Comparison of ENCODE assay signal across 1 cellular context in the genomic region with DNA sequence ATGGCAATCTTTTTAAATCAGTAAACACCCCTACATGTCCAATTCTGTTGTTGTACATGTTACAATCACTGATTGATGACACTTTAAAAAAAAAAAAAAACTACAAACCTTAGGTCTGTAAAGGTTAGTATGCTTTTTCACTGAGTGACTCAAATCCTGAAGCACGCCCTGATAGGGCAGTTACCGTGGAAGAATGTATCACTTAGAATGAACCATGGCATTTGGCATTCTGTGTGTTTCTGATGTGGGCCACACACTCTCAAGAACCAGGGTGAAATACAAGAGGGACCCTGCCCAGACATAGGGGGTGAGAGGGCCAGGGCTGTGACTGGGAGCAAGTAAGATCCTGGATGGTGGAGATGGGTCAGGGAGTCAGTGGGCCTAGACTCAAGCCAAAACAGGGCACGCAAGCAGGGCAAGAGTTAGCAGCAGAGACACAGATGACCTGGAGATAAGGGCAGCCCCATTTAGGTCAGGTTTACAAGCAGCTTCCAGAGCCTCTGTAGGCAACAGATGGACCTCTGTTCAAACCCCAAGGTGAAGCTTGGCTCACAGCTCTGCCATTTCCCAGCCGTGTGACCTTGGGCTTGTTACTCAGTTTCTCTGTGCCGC.
TF ChIP-seq lines count a peak whose summit lies in the region.

No MANE protein-coding gene starts in this region.

TF ChIP-seq in IMR-90, 13 proteins besides CTCF, POLR2A, EP300 and RAD21 (continued from another document):
- TF ChIP-seq MAZ (IDR thresholded peaks at IDR 0.05; ENCODE audit: borderline replicate concordance, low read depth, low read length) (no peak), RCOR1 (IDR thresholded peaks at IDR 0.05; ENCODE audit: insufficient replicate concordance, low read length) (no peak), NFE2L2 (IDR thresholded peaks at IDR 0.05; ENCODE audit: low read depth, low read length) (no peak), RFX5 (IDR thresholded peaks at IDR 0.05; ENCODE audit: low read depth, low read length) (no peak), CEBPB (IDR thresholded peaks at IDR 0.05; ENCODE audit: low read depth, low read length) (no peak), BHLHE40 (IDR thresholded peaks at IDR 0.05; ENCODE audit: low read depth, low read length) (no peak), MAFK (IDR thresholded peaks at IDR 0.05; ENCODE audit: low read depth, low read length) (no peak), MXI1 (IDR thresholded peaks at IDR 0.05; ENCODE audit: borderline replicate concordance, low read depth, low read length) (no peak)
- TF ChIP-seq, protein P1, sequence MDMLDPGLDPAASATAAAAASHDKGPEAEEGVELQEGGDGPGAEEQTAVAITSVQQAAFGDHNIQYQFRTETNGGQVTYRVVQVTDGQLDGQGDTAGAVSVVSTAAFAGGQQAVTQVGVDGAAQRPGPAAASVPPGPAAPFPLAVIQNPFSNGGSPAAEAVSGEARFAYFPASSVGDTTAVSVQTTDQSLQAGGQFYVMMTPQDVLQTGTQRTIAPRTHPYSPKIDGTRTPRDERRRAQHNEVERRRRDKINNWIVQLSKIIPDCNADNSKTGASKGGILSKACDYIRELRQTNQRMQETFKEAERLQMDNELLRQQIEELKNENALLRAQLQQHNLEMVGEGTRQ (IDR thresholded peaks at IDR 0.05; ENCODE audit: low read depth, low read length) = no peak
